Comparison of ENCODE assay signal across 1 cellular context in genomic region chr5:37582202-37582601, GRCh38.
TF ChIP-seq lines count a peak whose summit lies in the region.

No MANE protein-coding gene starts in this region.

TF ChIP-seq in HepG2, 621 proteins besides CTCF, POLR2A, EP300 and RAD21 (continued from another document):
- TF ChIP-seq TRAFD1 (CRISPR knock-in tag; IDR thresholded peaks at IDR 0.05; ENCODE audit: borderline replicate concordance) (no peak), MAFK (conservative IDR thresholded peaks at IDR 0.05 in 1 of 2, IDR thresholded peaks at IDR 0.05 in 1 of 2; ENCODE audit: low read length in 2 of 2) (peak; percentile 50 to 70; a peak in 3 of 4 replicates), ZNF644 (CRISPR knock-in tag; IDR thresholded peaks at IDR 0.05; ENCODE audit: low read depth) (no peak)
